28 cellular contexts compared by ENCODE assay signal in the genomic region with DNA sequence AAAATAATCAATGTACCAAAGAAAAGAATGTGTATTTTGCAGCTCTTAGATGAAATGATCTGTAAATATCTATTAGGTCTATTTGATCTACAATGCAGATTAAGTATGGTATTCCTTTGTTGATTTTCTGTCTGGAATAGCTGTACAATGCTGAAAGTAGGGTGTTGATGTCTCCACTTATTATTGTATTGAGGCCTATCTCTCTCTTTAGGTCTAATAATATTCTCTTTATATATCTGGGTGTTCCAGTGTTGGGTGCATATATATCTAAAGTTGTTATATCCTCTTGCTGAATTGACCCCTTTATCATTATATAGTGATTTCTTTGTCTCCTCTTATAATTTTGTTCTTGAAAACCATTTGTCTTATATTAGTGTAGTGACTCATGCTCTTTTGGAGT.
"Had no signal": no experiment of that assay in that cellular context is flagged by ENCODE, and none has a peak within 500 bp of the region (broad histone marks: within the 10 kb centered on the region; RNA-seq: fewer than 3 reads in every experiment).

No MANE protein-coding gene starts in this region.

- H3K4me1 ChIP-seq: colonic mucosa, esophagus muscularis mucosa, esophagus squamous epithelium, foreskin keratinocyte, gastrocnemius medialis, gastroesophageal sphincter, heart left ventricle, heart right ventricle had no signal

- H3K4me3 ChIP-seq: colonic mucosa, coronary artery, dorsolateral prefrontal cortex, esophagus muscularis mucosa, esophagus squamous epithelium, gastrocnemius medialis, gastroesophageal sphincter, heart left ventricle, heart right ventricle had no signal

- H3K9me3 ChIP-seq: colonic mucosa, esophagus muscularis mucosa, esophagus squamous epithelium, gastrocnemius medialis had no signal

- DNase-seq: colonic mucosa; cortex of kidney; dermis blood vessel endothelial cell; dorsolateral prefrontal cortex; effector CD4-positive, alpha-beta T cell; effector CD8-positive, alpha-beta T cell; effector memory CD4-positive, alpha-beta T cell; effector memory CD8-positive, alpha-beta T cell; endodermal cell; erythroblast; esophagus squamous epithelium; foreskin fibroblast; foreskin keratinocyte; foreskin melanocyte; gastrocnemius medialis; glutamatergic neuron; head of caudate nucleus; heart left ventricle; heart right ventricle had no signal

- H3K27ac ChIP-seq: colonic mucosa, coronary artery, dorsolateral prefrontal cortex, epithelial cell of prostate, esophagus muscularis mucosa, esophagus squamous epithelium, foreskin keratinocyte, gastrocnemius medialis, gastroesophageal sphincter, heart left ventricle, heart right ventricle had no signal

- H3K36me3 ChIP-seq: colonic mucosa, esophagus muscularis mucosa, esophagus squamous epithelium, gastrocnemius medialis, gastroesophageal sphincter, heart left ventricle, heart right ventricle had no signal

- H3K27me3 ChIP-seq: colonic mucosa, dorsolateral prefrontal cortex, esophagus muscularis mucosa, esophagus squamous epithelium, foreskin keratinocyte, gastrocnemius medialis, gastroesophageal sphincter, heart left ventricle, heart right ventricle had no signal

- ATAC-seq: effector memory CD8-positive, alpha-beta T cell; esophagus mucosa; foreskin keratinocyte; gastrocnemius medialis; gastroesophageal sphincter; heart left ventricle; heart right ventricle had no signal

- FAIRE-seq: colon, endometrium, endothelial cell of umbilical vein, frontal cortex had no signal
